ENCODE assay signal across 8 cellular contexts in the genomic region with DNA sequence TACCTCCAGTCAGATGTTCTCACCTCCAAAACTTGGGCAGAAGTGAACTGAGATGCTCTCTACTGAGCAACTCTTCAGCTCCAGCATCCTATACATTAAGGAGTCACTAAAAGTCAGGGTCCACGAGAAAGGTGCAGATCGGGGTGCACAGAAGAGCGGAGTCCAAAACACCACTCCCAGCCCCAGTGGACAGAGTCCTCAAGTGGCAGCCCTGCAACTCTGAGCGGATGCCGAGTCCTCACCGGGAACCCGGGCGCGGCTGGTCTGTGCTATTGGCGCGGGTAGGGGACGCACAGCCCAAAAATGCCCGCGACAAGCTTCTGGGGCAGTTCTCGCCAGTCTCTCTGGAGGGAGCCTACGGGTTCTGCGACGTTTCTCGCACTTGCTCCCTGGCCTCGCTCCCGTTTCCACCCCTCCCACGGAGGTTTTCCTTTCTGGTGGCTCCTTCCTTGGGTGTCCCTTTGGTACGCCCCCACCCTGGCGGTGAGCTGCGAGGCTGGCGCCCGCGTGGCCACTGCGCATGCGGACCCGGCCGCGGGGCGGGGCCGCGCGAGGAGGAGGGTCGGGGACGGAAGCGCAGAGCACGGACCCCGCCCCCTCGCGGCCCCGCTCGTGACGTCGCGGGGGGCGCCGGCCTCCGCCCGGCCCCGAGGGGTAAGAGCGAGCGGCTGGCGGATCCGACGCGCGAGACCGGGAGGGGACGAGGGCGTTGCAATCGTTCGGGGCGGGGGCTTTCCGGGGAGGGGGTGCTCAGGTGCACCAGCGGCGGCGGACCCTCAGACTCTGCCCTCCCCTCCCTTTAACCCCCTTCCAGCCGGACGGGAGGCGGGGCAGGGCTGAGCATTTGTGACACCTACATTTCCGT. TPM values are rescaled to one million over a fixed set of nuclear protein-coding genes. Genes with fewer than 3 reads are reported as not detected.
DNase-seq lines count a peak whose midpoint lies in the region; ATAC-seq and TF ChIP-seq lines count a peak whose summit lies in the region.

TMEM219 (plus strand) TSS at position 601 of the 865 bp plus-strand sequence. CDS start 1,065 bp downstream, outside the sequence.

- H3K4me1 ChIP-seq in breast epithelium: peaks cover 0 to 6% of the 10 kb centered on the region in 2 donors

- TF ChIP-seq POLR2A in breast epithelium (IDR thresholded peaks at IDR 0.05): peak; percentile 14

- intact Hi-C loops in breast epithelium (cut with DNase I; ENCODE audit: low total_unique reads): no loop called here

- peaks cover 2% of the 10 kb centered on the region; the same call in 1 of the 2 replicates for H3K36me3 ChIP-seq in WERI-Rb-1
- H3K36me3 ChIP-seq in breast epithelium: no peaks in the 10 kb centered on the region

- TF ChIP-seq CTCF in WERI-Rb-1 (IDR thresholded peaks at IDR 0.05; ENCODE audit: low read depth, low read length) (peak; percentile 32), breast epithelium (IDR thresholded peaks at IDR 0.05) (peak; percentile 57 to 70 (median 64))

- H3K9me3 ChIP-seq in WERI-Rb-1 (ENCODE audit: severe bottlenecking): peaks cover 11% of the 10 kb centered on the region
- H3K9me3 ChIP-seq in breast epithelium: no peaks in the 10 kb centered on the region

- H3K27ac ChIP-seq in WERI-Rb-1 (peak within 1 kb of the TSS; percentile 79), breast epithelium (peak within 1 kb of the TSS; percentile 92 to 96)

- H3K4me3 ChIP-seq in WERI-Rb-1 (ENCODE audit: low read depth, low read length) (peak within 1 kb of the TSS; percentile 48), breast epithelium (peak within 1 kb of the TSS; percentile 68 to 91 (median 88))

- ATAC-seq in GM18520 (IDR thresholded peaks at IDR 0.05; ENCODE audit: unreplicated experiment) (peak; percentile 82), HG03095 (IDR thresholded peaks at IDR 0.05; ENCODE audit: unreplicated experiment) (peak; percentile 81)

- H3K27me3 ChIP-seq in WERI-Rb-1 (ENCODE audit: insufficient read depth, low read depth, severe bottlenecking) (no peaks in the 10 kb centered on the region), breast epithelium (no peaks in the 10 kb centered on the region)

- DNase-seq in 8988T (peak; percentile 83), NCI-H2227 (lab: John Stamatoyannopoulos, UW; ENCODE audit: unreplicated experiment) (peak; percentile 97), WERI-Rb-1 (peak; percentile 90), breast epithelium (ENCODE audit: low spot score in 2 of 2) (peak; percentile 84 to 87), iPS-NIHi7 (ENCODE audit: extremely low spot score) (peak; percentile 97), smooth muscle cell of the brain vasculature (ENCODE audit: low read depth, low spot score) (peak; percentile 66)

RNA-seq across cellular contexts. Expression of gene TMEM219, which starts in this region (rescaled TPM):
- total RNA-seq in breast epithelium: 100 to 1,000 TPM; 111 to 135 (median 128) TPM

Comparison
In these comparisons a context has a peak if more than half of its experiments do, and no peak if none do; other contexts are left out.
1. Peak in every context shown above with its lines: DNase-seq, ATAC-seq, H3K4me3 ChIP-seq and H3K27ac ChIP-seq.